In genomic region chr19:45206328-45206727, GRCh38 we compare ENCODE assay signal across 26 cellular contexts. TPM values are rescaled to one million over a fixed set of nuclear protein-coding genes. Genes with fewer than 3 reads are reported as not detected.
"Had no signal": no experiment of that assay in that cellular context is flagged by ENCODE, and none has a peak within 500 bp of the region (broad histone marks: within the 10 kb centered on the region; RNA-seq: fewer than 3 reads in every experiment).

No MANE protein-coding gene starts in this region.

- ATAC-seq: stimulated activated effector memory CD8-positive, alpha-beta T cell treated with anti-CD3 and anti-CD28 coated beads, Interleukin-12 subunit alpha, Interleukin-12 subunit beta, amount 100 ng/mL, for 72 hours; stimulated activated memory B cell treated with anti-CD40 and anti-IgM and Interleukin-4, amounts not matched to agents 10 μg/mL and 1 μg/mL and 100 μg/mL, for 72 hours; stimulated activated naive B cell treated with anti-CD40 and anti-IgM and Interleukin-4, amounts not matched to agents 10 μg/mL and 1 μg/mL and 100 μg/mL, for 72 hours; stimulated activated naive CD8-positive, alpha-beta T cell treated with anti-CD3 and anti-CD28 coated beads, Interleukin-15, amount 100 ng/mL, for 72 hours; stimulated activated naive CD8-positive, alpha-beta T cell treated with anti-CD3 and anti-CD28 coated beads, Interleukin-15, Interleukin-2, amounts not matched to agents 100 U/mL and 50 U/mL, for 24 hours; upper lobe of right lung had no signal

- H3K9me3 ChIP-seq: stomach, suprapubic skin, testis, thoracic aorta, thyroid gland, tibial artery, tibial nerve, transverse colon, upper lobe of left lung, upper lobe of right lung, uterus, vagina had no signal

- H3K27me3 ChIP-seq: stomach, suprapubic skin, testis, thyroid gland, tibial artery, tibial nerve, transverse colon, upper lobe of left lung, upper lobe of right lung, uterus, vagina had no signal

- H3K4me1 ChIP-seq: testis, thyroid gland, tibial artery, transverse colon, uterus had no signal

- H3K36me3 ChIP-seq: stomach, suprapubic skin, thoracic aorta, thyroid gland, tibial artery, tibial nerve, transverse colon, upper lobe of left lung, upper lobe of right lung, uterus, vagina had no signal

- FAIRE-seq: urothelium cell line had no signal

- DNase-seq: stimulated activated CD4-positive, alpha-beta T cell treated with anti-CD3 and anti-CD28 coated beads, Interleukin-2, amount 100 ng/mL, for 48 hours; stimulated activated CD4-positive, alpha-beta T cell treated with anti-CD3 and anti-CD28 coated beads, Interleukin-4, amount 100 ng/mL, for 1 hour; stimulated activated CD4-positive, alpha-beta T cell treated with anti-CD3 and anti-CD28 coated beads, Interleukin-4, amount 100 ng/mL, for 24 hours; stimulated activated CD4-positive, alpha-beta T cell treated with anti-CD3 and anti-CD28 coated beads, Interleukin-4, amount 100 ng/mL, for 4 hours; stimulated activated CD8-positive, alpha-beta memory T cell treated with anti-CD3 and anti-CD28 coated beads, Interleukin-4, amount 100 ng/mL, for 48 hours; stimulated activated naive B cell treated with anti-CD40 and anti-IgM and Interleukin-4, amounts not matched to agents 10 μg/mL and 1 μg/mL and 100 μg/mL, for 72 hours; stimulated activated naive CD4-positive, alpha-beta T cell; stimulated activated naive CD4-positive, alpha-beta T cell treated with Interleukin-2 at 50 U/mL for 16 hours; stimulated activated naive CD8-positive, alpha-beta T cell treated with anti-CD3 and anti-CD28 coated beads, Interleukin-15, amount 100 ng/mL, for 72 hours; stimulated activated naive CD8-positive, alpha-beta T cell treated with anti-CD3 and anti-CD28 coated beads, Interleukin-15, Interleukin-2, amounts not matched to agents 100 U/mL and 50 U/mL, for 24 hours; stomach; substantia nigra; testis; thyroid gland; tibial artery; transverse colon; upper lobe of left lung; upper lobe of right lung; uterus had no signal

- H3K4me3 ChIP-seq: stomach, suprapubic skin, testis, thoracic aorta, thyroid gland, tibial artery, tibial nerve, transverse colon, upper lobe of left lung, upper lobe of right lung, uterus, vagina had no signal

- H3K27ac ChIP-seq: stomach, suprapubic skin, testis, thoracic aorta, thyroid gland, tibial artery, tibial nerve, transverse colon, upper lobe of left lung, upper lobe of right lung, uterus, vagina had no signal

RNA-seq across cellular contexts. Expression of gene NKPD1, which starts 45.5 kb away (rescaled TPM):
- total RNA-seq: stomach, upper lobe of right lung had no signal
